21 cellular contexts compared by ENCODE assay signal in genomic region chr4:75002381-75002780, GRCh38.
"Had no signal": no experiment of that assay in that cellular context is flagged by ENCODE, and none has a peak within 500 bp of the region (broad histone marks: within the 10 kb centered on the region; RNA-seq: fewer than 3 reads in every experiment).

No MANE protein-coding gene starts in this region.

- H3K36me3 Mint-ChIP-seq: natural killer cell had no signal

- H3K4me3 Mint-ChIP-seq: activated CD4-positive, alpha-beta memory T cell treated with anti-CD3 and anti-CD28 coated beads, Interleukin-2, amount 10 ng/mL, durations not matched to agents 7 days and 5 days; activated naive CD4-positive, alpha-beta T cell treated with anti-CD3 and anti-CD28 coated beads for 36 hours; activated T-cell treated with anti-CD3 and anti-CD28 coated beads, Interleukin-2, amount 50 U/mL, for 72 hours; brain; central memory CD8-positive, alpha-beta T cell; effector memory CD8-positive, alpha-beta T cell; natural killer cell had no signal

- H3K27me3 ChIP-seq: colonic mucosa, esophagus squamous epithelium, tibial nerve had no signal

- DNase-seq: activated CD4-positive, alpha-beta memory T cell treated with anti-CD3 and anti-CD28 coated beads, Interleukin-2, amount 10 ng/mL, durations not matched to agents 7 days and 5 days; activated CD4-positive, alpha-beta T cell treated with anti-CD3 and anti-CD28 coated beads for 48 hours; activated effector memory CD4-positive, alpha-beta T cell treated with Interleukin-2 at 50 U/mL for 16 hours; activated naive CD4-positive, alpha-beta T cell treated with anti-CD3 and anti-CD28 coated beads for 36 hours; activated T-cell treated with anti-CD3 and anti-CD28 coated beads, Interleukin-2, amount 50 U/mL, for 72 hours; colonic mucosa; dorsolateral prefrontal cortex; effector memory CD8-positive, alpha-beta T cell; esophagus squamous epithelium; kidney; midbrain; natural killer cell; stimulated activated CD4-positive, alpha-beta T cell treated with anti-CD3 and anti-CD28 coated beads, Interleukin-4, amount 100 ng/mL, for 24 hours; stimulated activated naive CD4-positive, alpha-beta T cell treated with Interleukin-2 at 50 U/mL for 16 hours; T-helper 2 cell had no signal

- H3K4me1 Mint-ChIP-seq: activated CD4-positive, alpha-beta memory T cell treated with anti-CD3 and anti-CD28 coated beads, Interleukin-2, amount 10 ng/mL, durations not matched to agents 7 days and 5 days; central memory CD8-positive, alpha-beta T cell; natural killer cell had no signal

- H3K27ac Mint-ChIP-seq: activated CD4-positive, alpha-beta memory T cell treated with anti-CD3 and anti-CD28 coated beads, Interleukin-2, amount 10 ng/mL, durations not matched to agents 7 days and 5 days; activated naive CD4-positive, alpha-beta T cell treated with anti-CD3 and anti-CD28 coated beads for 36 hours; activated T-cell treated with anti-CD3 and anti-CD28 coated beads, Interleukin-2, amount 50 U/mL, for 72 hours; effector memory CD8-positive, alpha-beta T cell; natural killer cell had no signal

- H3K9me3 ChIP-seq: colonic mucosa had no signal

- H3K27me3 Mint-ChIP-seq: activated CD4-positive, alpha-beta memory T cell treated with anti-CD3 and anti-CD28 coated beads, Interleukin-2, amount 10 ng/mL, durations not matched to agents 7 days and 5 days; brain; effector memory CD8-positive, alpha-beta T cell; progenitor cell of endocrine pancreas had no signal

- H3K27ac ChIP-seq: colonic mucosa, dorsolateral prefrontal cortex, esophagus squamous epithelium, tibial nerve had no signal

- H3K4me3 ChIP-seq: colonic mucosa, dorsolateral prefrontal cortex, esophagus squamous epithelium, lung, tibial nerve had no signal

- H3K36me3 ChIP-seq: colonic mucosa, esophagus squamous epithelium, tibial nerve had no signal

- ATAC-seq: activated T-cell treated with anti-CD3 and anti-CD28 coated beads, Interleukin-2, amount 50 U/mL, for 72 hours; effector memory CD8-positive, alpha-beta T cell; left lobe of liver; natural killer cell had no signal

- H3K4me1 ChIP-seq: colonic mucosa, tibial nerve had no signal
